In genomic region chr7:102715718-102716117, GRCh38 we compare ENCODE assay signal across 8 cellular contexts. TPM values are rescaled to one million over a fixed set of nuclear protein-coding genes. Genes with fewer than 3 reads are reported as not detected.
DNase-seq lines count a peak whose midpoint lies in the region; ATAC-seq and TF ChIP-seq lines count a peak whose summit lies in the region.
"Not testable (repeated sequence)": the region's sequence is repeated elsewhere in the genome, so short reads cannot be mapped to it uniquely, and the experiment has no call there.

No MANE protein-coding gene starts in this region.

- intact Hi-C loops in IMR-90 (cut with micrococcal nuclease); activated CD4-positive, alpha-beta T cell treated with anti-CD3 and anti-CD28 coated beads, Interleukin-2, amount 10 ng/mL, durations not matched to agents 24 days and 14 days (cut with micrococcal nuclease): not testable (repeated sequence)

- not testable (repeated sequence) for H3K23ac ChIP-seq in IMR-90 (ENCODE audit: low read depth, low read length)

- not testable (repeated sequence) for H2BK15ac ChIP-seq in IMR-90 (ENCODE audit: low read depth, low read length)

- ATAC-seq in GM19328 (IDR thresholded peaks at IDR 0.05; ENCODE audit: unreplicated experiment) (peak; percentile 53), GM21825 (IDR thresholded peaks at IDR 0.05; ENCODE audit: unreplicated experiment) (peak; percentile 39), HG03060 (IDR thresholded peaks at IDR 0.05; ENCODE audit: low read depth, unreplicated experiment) (peak; percentile 43), IMR-90 (ENCODE audit: low read depth) (peak; percentile 61)

- not testable (repeated sequence) for H3K4me3 Mint-ChIP-seq in activated CD4-positive, alpha-beta T cell treated with anti-CD3 and anti-CD28 coated beads, Interleukin-2, amount 10 ng/mL, durations not matched to agents 24 days and 14 days; endodermal cell

- H3K9me3 ChIP-seq in IMR-90 (ENCODE audit: control insufficient read depth, insufficient read depth, low read length); endodermal cell (ENCODE audit: control insufficient read depth, low read length); smooth muscle cell (replicated peaks; ENCODE audit: low read depth): not testable (repeated sequence)

- not testable (repeated sequence) for H3K4me1 ChIP-seq in IMR-90 (ENCODE audit: control insufficient read depth, insufficient read depth, low read length); endodermal cell (ENCODE audit: control insufficient read depth, insufficient read depth, low read length); smooth muscle cell (ENCODE audit: low read depth)

- peak; percentile 25 for TF ChIP-seq CTCF in GM06990 (IDR thresholded peaks at IDR 0.05; ENCODE audit: insufficient read depth, low read length, poor library complexity, severe bottlenecking)
- not testable (repeated sequence) for TF ChIP-seq CTCF in IMR-90 (conservative IDR thresholded peaks at IDR 0.05; ENCODE audit: low read depth, low read length); endodermal cell (conservative IDR thresholded peaks at IDR 0.05); smooth muscle cell (IDR thresholded peaks at IDR 0.05; ENCODE audit: borderline replicate concordance, insufficient read depth, poor library complexity, severe bottlenecking)

- not testable (repeated sequence) for H3K4me3 ChIP-seq in GM06990 (replicated peaks; ENCODE audit: low read depth, low read length); IMR-90 (ENCODE audit: insufficient read depth, low read depth, low read length); endodermal cell (ENCODE audit: low read length); smooth muscle cell

- not testable (repeated sequence) for H3K56ac ChIP-seq in IMR-90 (ENCODE audit: extremely low read depth, insufficient read depth, low read length)

- H3K18ac ChIP-seq in IMR-90 (ENCODE audit: low read depth, low read length): not testable (repeated sequence)

- H4K20me1 ChIP-seq in IMR-90 (ENCODE audit: insufficient read depth, low read length); smooth muscle cell (ENCODE audit: low read depth): not testable (repeated sequence)

- TF ChIP-seq POLR2A in IMR-90 (IDR thresholded peaks at IDR 0.05; ENCODE audit: low read depth, low read length): not testable (repeated sequence)

- not testable (repeated sequence) for H3K4ac ChIP-seq in IMR-90 (ENCODE audit: low read depth, low read length)

- no CpG with 5 or more reads among the region's 3 CpGs for WGBS in IMR-90 (ENCODE audit: extremely low coverage in 2 of 2, insufficient read length in 1 of 2), 2 experiments
- WGBS in endodermal cell (ENCODE audit: insufficient coverage in 1 of 2, insufficient read length in 1 of 2), 2 experiments: 65 to 83% methylated on average over 1 to 2 of the region's 3 CpGs
- 68% methylated on average over 3 of the region's 3 CpGs for whole genome bisulfite sequencing in smooth muscle cell (ENCODE audit: low lambda C conversion rate)

- H3K14ac ChIP-seq in IMR-90 (replicated peaks; ENCODE audit: low read depth, low read length): not testable (repeated sequence)

- dilution Hi-C loops in IMR-90 (cut with HindIII; ENCODE audit: low sequenced_read_pairs, unreplicated experiment): not testable (repeated sequence)

- H3K36me3 Mint-ChIP-seq in activated CD4-positive, alpha-beta T cell treated with anti-CD3 and anti-CD28 coated beads, Interleukin-2, amount 10 ng/mL, durations not matched to agents 24 days and 14 days (ENCODE audit: low read depth); endodermal cell (ENCODE audit: low read depth): not testable (repeated sequence)

- not testable (repeated sequence) for H3K9me1 ChIP-seq in IMR-90 (ENCODE audit: insufficient read depth, low read length)

- H3K4me2 ChIP-seq in IMR-90 (ENCODE audit: low read depth, low read length); smooth muscle cell: not testable (repeated sequence)

- not testable (repeated sequence) for H3K27me3 Mint-ChIP-seq in activated CD4-positive, alpha-beta T cell treated with anti-CD3 and anti-CD28 coated beads, Interleukin-2, amount 10 ng/mL, durations not matched to agents 24 days and 14 days; endodermal cell (ENCODE audit: insufficient read depth)

- not testable (repeated sequence) for DNase-seq in GM06990 (ENCODE audit: extremely low read depth, insufficient read length); IMR-90; activated CD4-positive, alpha-beta T cell treated with anti-CD3 and anti-CD28 coated beads, Interleukin-2, amount 10 ng/mL, durations not matched to agents 24 days and 14 days; endodermal cell; smooth muscle cell (lab: John Stamatoyannopoulos, UW; ENCODE audit: unreplicated experiment)

- not testable (repeated sequence) for H4K8ac ChIP-seq in IMR-90 (ENCODE audit: low read depth in 2 of 2, low read length in 2 of 2)

- POLR2A ChIA-PET in IMR-90 (lab: Charles Lee; ENCODE audit: unreplicated experiment): not testable (repeated sequence)

- H3K9ac ChIP-seq in IMR-90 (ENCODE audit: low read depth, low read length); endodermal cell (ENCODE audit: extremely low read depth, low read length, poor library complexity, severe bottlenecking); smooth muscle cell (ENCODE audit: low read depth): not testable (repeated sequence)

- H2BK5ac ChIP-seq in IMR-90 (ENCODE audit: low read depth, low read length, poor library complexity, severe bottlenecking): not testable (repeated sequence)

- not testable (repeated sequence) for H2AFZ ChIP-seq in IMR-90 (replicated peaks; ENCODE audit: low read length, poor library complexity); smooth muscle cell (ENCODE audit: low read depth)

- H3K4me1 Mint-ChIP-seq in activated CD4-positive, alpha-beta T cell treated with anti-CD3 and anti-CD28 coated beads, Interleukin-2, amount 10 ng/mL, durations not matched to agents 24 days and 14 days: peaks cover 12% of the 10 kb centered on the region
- H3K4me1 Mint-ChIP-seq in endodermal cell: not testable (repeated sequence)

- H3K79me2 ChIP-seq in smooth muscle cell (ENCODE audit: low read depth): not testable (repeated sequence)

- H2BK20ac ChIP-seq in IMR-90 (ENCODE audit: low read depth, low read length): not testable (repeated sequence)

- H2AK9ac ChIP-seq in IMR-90 (replicated peaks; ENCODE audit: low read depth, low read length, poor library complexity): not testable (repeated sequence)

- H2AK5ac ChIP-seq in IMR-90 (ENCODE audit: low read depth, low read length): not testable (repeated sequence)

- H3K9me3 Mint-ChIP-seq in activated CD4-positive, alpha-beta T cell treated with anti-CD3 and anti-CD28 coated beads, Interleukin-2, amount 10 ng/mL, durations not matched to agents 24 days and 14 days; endodermal cell: not testable (repeated sequence)

- BruUV-seq in IMR-90 (replicated peaks; lab: Mats Ljungman, UMichigan): not testable (repeated sequence)

- CTCF ChIA-PET in IMR-90 (lab: Yijun Ruan, JAX): not testable (repeated sequence)

- H3K27ac Mint-ChIP-seq in activated CD4-positive, alpha-beta T cell treated with anti-CD3 and anti-CD28 coated beads, Interleukin-2, amount 10 ng/mL, durations not matched to agents 24 days and 14 days: peak overlapping the region; percentile 82
- not testable (repeated sequence) for H3K27ac Mint-ChIP-seq in endodermal cell

- H4K91ac ChIP-seq in IMR-90 (ENCODE audit: insufficient read depth, low read depth, low read length): not testable (repeated sequence)

- H3K27me3 ChIP-seq in GM06990 (replicated peaks; ENCODE audit: control insufficient read depth, insufficient read depth, low read length); IMR-90 (ENCODE audit: control insufficient read depth, insufficient read depth, low read length); endodermal cell (ENCODE audit: control insufficient read depth, insufficient read depth, low read length, poor library complexity, severe bottlenecking); smooth muscle cell (ENCODE audit: low read depth): not testable (repeated sequence)

- in situ Hi-C loops in IMR-90 (cut with MboI; ENCODE audit: low sequenced_read_pairs): not testable (repeated sequence)

- H3K27ac ChIP-seq in IMR-90 (ENCODE audit: insufficient read depth, low read length): not testable (repeated sequence)
- H3K27ac ChIP-seq in endodermal cell (ENCODE audit: low read depth, low read length) (peak overlapping the region; percentile 47), smooth muscle cell (ENCODE audit: low read depth) (peak overlapping the region; percentile 35)

- not testable (repeated sequence) for H2BK120ac ChIP-seq in IMR-90 (ENCODE audit: low read depth, low read length)

- TF ChIP-seq RAD21 in IMR-90 (IDR thresholded peaks at IDR 0.05; ENCODE audit: low read length): not testable (repeated sequence)

- H3K79me1 ChIP-seq in IMR-90 (ENCODE audit: low read depth in 1 of 2, low read length in 2 of 2): not testable (repeated sequence)

- H3K36me3 ChIP-seq in GM06990 (ENCODE audit: control insufficient read depth, insufficient read depth, low read length); IMR-90 (ENCODE audit: control insufficient read depth, insufficient read depth, low read length); endodermal cell (ENCODE audit: control insufficient read depth, insufficient read depth, low read length); smooth muscle cell (ENCODE audit: low read depth): not testable (repeated sequence)

- H3F3A ChIP-seq in smooth muscle cell (ENCODE audit: low read depth): not testable (repeated sequence)

- H4K5ac ChIP-seq in IMR-90 (ENCODE audit: low read depth, low read length): not testable (repeated sequence)

RNA-seq across cellular contexts. Expression of gene FAM185A, which starts 33.1 kb away (rescaled TPM):
- 4.3 and 6.4 TPM in 2 replicates for total RNA-seq in IMR-90 (2012; rRNA removed)
- 3.0 and 3.6 TPM in 2 replicates for polyA plus RNA-seq in IMR-90 (2012; rRNA removed)
- 3.1 and 3.3 TPM in 2 replicates for polyA plus RNA-seq in IMR-90 (2012; cell fraction: cytosol; rRNA removed)
- polyA plus RNA-seq in IMR-90 (2012; cell fraction: nucleus; rRNA removed; ENCODE audit: low replicate concordance): 6.9 and 9.0 TPM in 2 replicates
- total RNA-seq in activated CD4-positive, alpha-beta T cell treated with anti-CD3 and anti-CD28 coated beads, Interleukin-2, amount 10 ng/mL, durations not matched to agents 24 days and 14 days: 7.9 and 9.3 TPM in 2 replicates
- 1 to 10 TPM; 5.6 to 7.8 TPM for total RNA-seq in endodermal cell
- 5.3 TPM for polyA plus RNA-seq in endodermal cell (2013, experiment 1 of 2)
- polyA plus RNA-seq in endodermal cell (2013, experiment 2 of 2): 4.6 TPM
- total RNA-seq in smooth muscle cell: 2.0 and 6.0 TPM in 2 replicates
- 5.3 and 6.3 TPM in 2 replicates for polyA plus RNA-seq in smooth muscle cell

RNA-seq across cellular contexts. Expression of gene POLR2J2, which starts 44.3 kb away (rescaled TPM):
- 0.83 and 1.3 TPM in 2 replicates for total RNA-seq in IMR-90 (2012; rRNA removed)
- 1.3 and 1.6 TPM in 2 replicates for polyA plus RNA-seq in IMR-90 (2012; rRNA removed)
- 0.10 and 0.12 TPM in 2 replicates for polyA plus RNA-seq in IMR-90 (2012; cell fraction: cytosol; rRNA removed)
- polyA plus RNA-seq in IMR-90 (2012; cell fraction: nucleus; rRNA removed; ENCODE audit: low replicate concordance): 2.8 and 8.3 TPM in 2 replicates
- total RNA-seq in activated CD4-positive, alpha-beta T cell treated with anti-CD3 and anti-CD28 coated beads, Interleukin-2, amount 10 ng/mL, durations not matched to agents 24 days and 14 days: 17.8 and 20.2 TPM in 2 replicates
- 10 to 100 TPM in 1 of 2 donors, 1 to 10 TPM in 1; 7.0 to 15.5 TPM for total RNA-seq in endodermal cell
- 3.1 TPM for polyA plus RNA-seq in endodermal cell (2013, experiment 1 of 2)
- polyA plus RNA-seq in endodermal cell (2013, experiment 2 of 2): 3.6 TPM
- 0.90 and 2.9 TPM in 2 replicates for total RNA-seq in smooth muscle cell
- 0.10 and 2.4 TPM in 2 replicates for polyA plus RNA-seq in smooth muscle cell
